8 cellular contexts compared by ENCODE assay signal in the genomic region with DNA sequence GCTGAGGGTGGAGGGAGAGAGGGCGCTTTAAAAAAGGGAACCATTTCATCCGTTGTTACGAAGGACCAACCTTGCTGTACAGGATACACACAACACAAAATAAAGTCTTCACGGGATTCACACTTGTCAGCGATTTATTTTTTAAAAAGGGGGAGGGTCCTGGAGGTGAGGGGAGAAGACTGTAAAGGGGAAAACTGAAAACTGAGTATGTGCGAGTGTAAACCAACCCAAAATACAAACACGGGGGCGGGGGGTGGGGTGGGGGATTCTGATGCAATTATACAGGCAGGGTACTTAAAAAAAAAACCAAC. TPM values are rescaled to one million over a fixed set of nuclear protein-coding genes. Genes with fewer than 3 reads are reported as not detected.
DNase-seq lines count a peak whose midpoint lies in the region; ATAC-seq and TF ChIP-seq lines count a peak whose summit lies in the region.

No MANE protein-coding gene starts in this region.

- POLR2A ChIA-PET in BJ (lab: Charles Lee): interaction anchor here (0.6 kb wide), 1 partner anchor 62 kb away, joined by 14 read pairs; a partner anchor contains a TSS

- peaks cover 3% of the 10 kb centered on the region for H4K20me1 ChIP-seq in GM23338 (replicated peaks; ENCODE audit: insufficient read depth)

- TF ChIP-seq CTCF in BJ (IDR thresholded peaks at IDR 0.05; ENCODE audit: insufficient read depth, low read depth, low read length): no peak
- no peak for TF ChIP-seq CTCF in GM23338 (conservative IDR thresholded peaks at IDR 0.05; ENCODE audit: low read depth in 2 of 2)
- TF ChIP-seq CTCF in foreskin keratinocyte (conservative IDR thresholded peaks at IDR 0.05): no peak

- H3K27ac Mint-ChIP-seq in GM23338 (peak overlapping the region; percentile 97), T-helper 17 cell (peak overlapping the region; percentile 99)

- no peaks in the 10 kb centered on the region for H3K9me3 ChIP-seq in T-helper 17 cell (ENCODE audit: control insufficient read depth, low read length, poor library complexity, severe bottlenecking)

- H3K27me3 Mint-ChIP-seq in GM23338 (ENCODE audit: insufficient read depth, low read depth, poor library complexity): peaks cover 18% of the 10 kb centered on the region
- no peaks in the 10 kb centered on the region for H3K27me3 Mint-ChIP-seq in T-helper 17 cell

- no peak overlapping the region for H2AFZ ChIP-seq in GM23338

- ATAC-seq in GM23338 (peak; percentile 4), T-helper 17 cell (peak; percentile 39), foreskin keratinocyte (peak; percentile 2), HG03565 (IDR thresholded peaks at IDR 0.05; ENCODE audit: unreplicated experiment) (no peak)

- no peaks in the 10 kb centered on the region for H3K9me2 ChIP-seq in GM23338 (ENCODE audit: insufficient read depth)

- DNase-seq in BJ (ENCODE audit: low read depth) (no peak), GM23338 (ENCODE audit: low spot score) (no peak), T-helper 17 cell (no peak), foreskin keratinocyte (no peak), skeletal muscle cell (ENCODE audit: low read depth) (no peak), hippocampal formation (lab: John Stamatoyannopoulos, UW) (no peak), NCI-H1105 (lab: John Stamatoyannopoulos, UW) (no peak)

- H3K4me3 ChIP-seq in BJ (ENCODE audit: low read depth, low read length): peak overlapping the region; percentile 84
- H3K4me3 ChIP-seq in GM23338: peak overlapping the region; percentile 81
- peak overlapping the region; percentile 76 for H3K4me3 ChIP-seq in skeletal muscle cell (ENCODE audit: low read depth, low read length)

- H3K27me3 ChIP-seq in BJ (ENCODE audit: control insufficient read depth, insufficient read depth, low read length) (no peaks in the 10 kb centered on the region), GM23338 (ENCODE audit: insufficient read depth) (no peaks in the 10 kb centered on the region), foreskin keratinocyte (no peaks in the 10 kb centered on the region)

- CTCF ChIA-PET in BJ (lab: Yijun Ruan, JAX): interaction anchor here (0.7 to 1.5 kb wide), 3 partner anchors 11 to 31 kb away, joined by 3 to 5 read pairs (median 5); no protein-coding TSS in a partner anchor

- H3K4me1 Mint-ChIP-seq in GM23338: peaks cover 18% of the 10 kb centered on the region; the same call in 2 of the 3 replicates
- peaks cover 36% of the 10 kb centered on the region for H3K4me1 Mint-ChIP-seq in T-helper 17 cell

- H3K4me1 ChIP-seq in GM23338 (ENCODE audit: insufficient read depth): peaks cover 5% of the 10 kb centered on the region; the same call in 1 of the 2 replicates
- H3K4me1 ChIP-seq in foreskin keratinocyte: peaks cover 5% of the 10 kb centered on the region

- H3K9me3 Mint-ChIP-seq in GM23338: no peaks in the 10 kb centered on the region

- H3K79me2 ChIP-seq in GM23338 (replicated peaks; ENCODE audit: insufficient read depth): no peaks in the 10 kb centered on the region

- peak overlapping the region; percentile 97 for H3K27ac ChIP-seq in GM23338 (ENCODE audit: low read depth)
- peak overlapping the region; percentile 87 for H3K27ac ChIP-seq in foreskin keratinocyte

- H3K36me3 Mint-ChIP-seq in GM23338 (ENCODE audit: low read depth) (peaks cover 29% of the 10 kb centered on the region), T-helper 17 cell (ENCODE audit: low read depth) (peaks cover 16% of the 10 kb centered on the region)

- peak overlapping the region; percentile 93 for H3K4me3 Mint-ChIP-seq in GM23338
- peak overlapping the region; percentile 92 for H3K4me3 Mint-ChIP-seq in T-helper 17 cell

- peak overlapping the region; percentile 87 for H3K4me2 ChIP-seq in GM23338

- H3K36me3 ChIP-seq in BJ (ENCODE audit: control insufficient read depth, insufficient read depth, low read length) (peaks cover 10% of the 10 kb centered on the region), GM23338 (ENCODE audit: insufficient read depth) (peaks cover 21% of the 10 kb centered on the region)

- peaks cover 16% of the 10 kb centered on the region; the same call in 1 of the 2 replicates for H3F3A ChIP-seq in GM23338 (replicated peaks; ENCODE audit: low read depth)

TF ChIP-seq in GM23338, 12 proteins besides CTCF, POLR2A, EP300 and RAD21 (continues in another document):
- TF ChIP-seq NANOG (IDR thresholded peaks at IDR 0.05; ENCODE audit: borderline replicate concordance) (no peak), CREB1 (CRISPR knock-in tag; IDR thresholded peaks at IDR 0.05; ENCODE audit: low read depth) (no peak), EZH2 (IDR thresholded peaks at IDR 0.05; ENCODE audit: low read depth, unreplicated experiment) (no peak), STAT1 (IDR thresholded peaks at IDR 0.05; ENCODE audit: unreplicated experiment) (no peak), ZNF114 (CRISPR knock-in tag; IDR thresholded peaks at IDR 0.05) (no peak), JUNB (IDR thresholded peaks at IDR 0.05; ENCODE audit: unreplicated experiment) (no peak), POLR2AphosphoS5 (IDR thresholded peaks at IDR 0.05; ENCODE audit: low read depth) (no peak), EZH2phosphoT487 (IDR thresholded peaks at IDR 0.05; ENCODE audit: unreplicated experiment) (no peak)
- TF ChIP-seq, protein P1, sequence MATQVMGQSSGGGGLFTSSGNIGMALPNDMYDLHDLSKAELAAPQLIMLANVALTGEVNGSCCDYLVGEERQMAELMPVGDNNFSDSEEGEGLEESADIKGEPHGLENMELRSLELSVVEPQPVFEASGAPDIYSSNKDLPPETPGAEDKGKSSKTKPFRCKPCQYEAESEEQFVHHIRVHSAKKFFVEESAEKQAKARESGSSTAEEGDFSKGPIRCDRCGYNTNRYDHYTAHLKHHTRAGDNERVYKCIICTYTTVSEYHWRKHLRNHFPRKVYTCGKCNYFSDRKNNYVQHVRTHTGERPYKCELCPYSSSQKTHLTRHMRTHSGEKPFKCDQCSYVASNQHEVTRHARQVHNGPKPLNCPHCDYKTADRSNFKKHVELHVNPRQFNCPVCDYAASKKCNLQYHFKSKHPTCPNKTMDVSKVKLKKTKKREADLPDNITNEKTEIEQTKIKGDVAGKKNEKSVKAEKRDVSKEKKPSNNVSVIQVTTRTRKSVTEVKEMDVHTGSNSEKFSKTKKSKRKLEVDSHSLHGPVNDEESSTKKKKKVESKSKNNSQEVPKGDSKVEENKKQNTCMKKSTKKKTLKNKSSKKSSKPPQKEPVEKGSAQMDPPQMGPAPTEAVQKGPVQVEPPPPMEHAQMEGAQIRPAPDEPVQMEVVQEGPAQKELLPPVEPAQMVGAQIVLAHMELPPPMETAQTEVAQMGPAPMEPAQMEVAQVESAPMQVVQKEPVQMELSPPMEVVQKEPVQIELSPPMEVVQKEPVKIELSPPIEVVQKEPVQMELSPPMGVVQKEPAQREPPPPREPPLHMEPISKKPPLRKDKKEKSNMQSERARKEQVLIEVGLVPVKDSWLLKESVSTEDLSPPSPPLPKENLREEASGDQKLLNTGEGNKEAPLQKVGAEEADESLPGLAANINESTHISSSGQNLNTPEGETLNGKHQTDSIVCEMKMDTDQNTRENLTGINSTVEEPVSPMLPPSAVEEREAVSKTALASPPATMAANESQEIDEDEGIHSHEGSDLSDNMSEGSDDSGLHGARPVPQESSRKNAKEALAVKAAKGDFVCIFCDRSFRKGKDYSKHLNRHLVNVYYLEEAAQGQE (IDR thresholded peaks at IDR 0.05; ENCODE audit: unreplicated experiment): no peak
- TF ChIP-seq, protein P2, sequence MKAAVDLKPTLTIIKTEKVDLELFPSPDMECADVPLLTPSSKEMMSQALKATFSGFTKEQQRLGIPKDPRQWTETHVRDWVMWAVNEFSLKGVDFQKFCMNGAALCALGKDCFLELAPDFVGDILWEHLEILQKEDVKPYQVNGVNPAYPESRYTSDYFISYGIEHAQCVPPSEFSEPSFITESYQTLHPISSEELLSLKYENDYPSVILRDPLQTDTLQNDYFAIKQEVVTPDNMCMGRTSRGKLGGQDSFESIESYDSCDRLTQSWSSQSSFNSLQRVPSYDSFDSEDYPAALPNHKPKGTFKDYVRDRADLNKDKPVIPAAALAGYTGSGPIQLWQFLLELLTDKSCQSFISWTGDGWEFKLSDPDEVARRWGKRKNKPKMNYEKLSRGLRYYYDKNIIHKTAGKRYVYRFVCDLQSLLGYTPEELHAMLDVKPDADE (IDR thresholded peaks at IDR 0.05): no peak

RNA-seq across cellular contexts. Expression of a gene that starts 0.5 kb away (rescaled TPM):
- polyA plus RNA-seq in BJ (2011; rRNA removed): 94.1 and 127 TPM in 2 replicates
- 24.5 and 37.1 TPM in 2 replicates for polyA minus RNA-seq in BJ (2011; rRNA and poly(A)+ RNA removed)
- total RNA-seq in GM23338 (2014; rRNA removed; shearing (Covaris generic)): 27.2 and 35.4 TPM in 2 replicates
- polyA plus RNA-seq in GM23338 (2016; fragmentation: Nextera tagmentation; extraction: Ambion mirVana): 19.1 and 19.9 TPM in 2 replicates
- 10 to 100 TPM; 41.4 to 47.7 TPM for total RNA-seq in T-helper 17 cell
- total RNA-seq in foreskin keratinocyte: 73.0 and 75.3 TPM in 2 replicates
- 65.4 and 70.9 TPM in 2 replicates for polyA plus RNA-seq in foreskin keratinocyte

RNA-seq across cellular contexts. Expression of a gene that starts 19.9 kb away (rescaled TPM):
- 0.02 and 0.07 TPM in 2 replicates for polyA plus RNA-seq in BJ (2011; rRNA removed)
- polyA minus RNA-seq in BJ (2011; rRNA and poly(A)+ RNA removed): 0.10 TPM in 1 of 2 replicates, not detected in the other
- 0.04 and 0.10 TPM in 2 replicates for total RNA-seq in GM23338 (2014; rRNA removed; shearing (Covaris generic))
- polyA plus RNA-seq in GM23338 (2016; fragmentation: Nextera tagmentation; extraction: Ambion mirVana): 0.12 TPM in 1 of 2 replicates, not detected in the other
- total RNA-seq in T-helper 17 cell: under 1 TPM; 0.62 to 0.70 TPM
- total RNA-seq in foreskin keratinocyte: 0.34 and 0.56 TPM in 2 replicates
- polyA plus RNA-seq in foreskin keratinocyte: 0.26 and 0.50 TPM in 2 replicates

RNA-seq across cellular contexts. Expression of a gene that starts 41.0 kb away (rescaled TPM):
- polyA plus RNA-seq in BJ (2011; rRNA removed): not detected in 2 replicates
- not detected in 2 replicates for polyA minus RNA-seq in BJ (2011; rRNA and poly(A)+ RNA removed)
- not detected in 2 replicates for total RNA-seq in GM23338 (2014; rRNA removed; shearing (Covaris generic))
- not detected in 2 replicates for polyA plus RNA-seq in GM23338 (2016; fragmentation: Nextera tagmentation; extraction: Ambion mirVana)
- total RNA-seq in T-helper 17 cell: 1 to 10 TPM; 2.2 to 2.3 TPM
- not detected in 2 replicates for total RNA-seq in foreskin keratinocyte
- not detected in 2 replicates for polyA plus RNA-seq in foreskin keratinocyte

RNA-seq across cellular contexts. Expression of a gene that starts 41.5 kb away (rescaled TPM):
- 8.2 and 9.7 TPM in 2 replicates for polyA plus RNA-seq in BJ (2011; rRNA removed)
- 19.1 and 25.5 TPM in 2 replicates for polyA minus RNA-seq in BJ (2011; rRNA and poly(A)+ RNA removed)
- total RNA-seq in GM23338 (2014; rRNA removed; shearing (Covaris generic)): 86.1 and 120 TPM in 2 replicates
- 17.6 and 18.3 TPM in 2 replicates for polyA plus RNA-seq in GM23338 (2016; fragmentation: Nextera tagmentation; extraction: Ambion mirVana)
- 100 to 1,000 TPM; 137 to 139 TPM for total RNA-seq in T-helper 17 cell
- total RNA-seq in foreskin keratinocyte: 28.0 and 30.8 TPM in 2 replicates
- polyA plus RNA-seq in foreskin keratinocyte: 3.3 and 4.8 TPM in 2 replicates

RNA-seq across cellular contexts. Expression of a gene that starts 47.5 kb away (rescaled TPM):
- polyA plus RNA-seq in BJ (2011; rRNA removed): 0.63 and 0.76 TPM in 2 replicates
- polyA minus RNA-seq in BJ (2011; rRNA and poly(A)+ RNA removed): 0.24 and 0.41 TPM in 2 replicates
- total RNA-seq in GM23338 (2014; rRNA removed; shearing (Covaris generic)): 0.50 TPM in 1 of 2 replicates, not detected in the other
- not detected in 2 replicates for polyA plus RNA-seq in GM23338 (2016; fragmentation: Nextera tagmentation; extraction: Ambion mirVana)
- total RNA-seq in T-helper 17 cell: 10 to 100 TPM; 13.8 to 17.6 TPM
- total RNA-seq in foreskin keratinocyte: 0.46 and 1.1 TPM in 2 replicates
- 0.50 and 1.0 TPM in 2 replicates for polyA plus RNA-seq in foreskin keratinocyte
